ENCODE assay signal across 9 cellular contexts in the genomic region with DNA sequence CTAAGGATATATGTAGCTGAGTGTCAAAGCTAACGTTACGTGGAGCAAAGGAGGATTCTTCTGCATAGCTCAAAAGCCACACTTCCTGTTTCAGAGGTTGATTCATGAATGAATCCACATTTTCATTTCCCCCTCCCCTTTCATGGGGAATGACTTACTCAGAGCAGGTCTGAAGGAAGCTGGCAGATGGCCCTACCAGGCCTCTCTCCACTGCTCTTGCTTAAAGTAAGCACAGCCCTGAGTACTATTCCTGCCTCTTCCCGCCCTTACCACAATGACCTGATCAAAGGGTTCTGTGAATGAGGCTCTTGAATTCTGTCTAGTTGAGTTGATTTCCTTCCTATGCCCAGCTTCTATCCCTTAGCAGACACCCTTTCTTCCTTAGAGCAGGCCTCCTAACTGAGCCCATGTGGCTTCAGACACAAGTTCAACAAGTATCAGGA. TPM values are rescaled to one million over a fixed set of nuclear protein-coding genes. Genes with fewer than 3 reads are reported as not detected.
DNase-seq lines count a peak whose midpoint lies in the region; ATAC-seq lines count a peak whose summit lies in the region.
"Had no signal": no experiment of that assay in that cellular context is flagged by ENCODE, and none has a peak within 500 bp of the region (broad histone marks: within the 10 kb centered on the region; RNA-seq: fewer than 3 reads in every experiment).

No MANE protein-coding gene starts in this region.

- H3K9me3 ChIP-seq in SJCRH30 (replicated peaks): no peaks in the 10 kb centered on the region

- H3K36me3 ChIP-seq in SJCRH30: no peaks in the 10 kb centered on the region

- H3K27me3 ChIP-seq in SJCRH30: no peaks in the 10 kb centered on the region

- DNase-seq in stimulated activated CD4-positive, alpha-beta T cell treated with anti-CD3 and anti-CD28 coated beads, Interleukin-4, amount 100 ng/mL, for 24 hours: peak; percentile 23
- DNase-seq in stimulated activated CD4-positive, alpha-beta T cell treated with anti-CD3 and anti-CD28 coated beads, Interleukin-12 subunit alpha, Interleukin-12 subunit beta, amount 100 ng/mL, for 4 hours: no peak
- peak; percentile 50 to 52 for DNase-seq in SJCRH30
- peak; percentile 48 for DNase-seq in fibroblast of the conjunctiva (ENCODE audit: low read depth)
- DNase-seq in NCI-H446 (lab: John Stamatoyannopoulos, UW): no peak
- DNase-seq in left colon: no peak
- DNase-seq in HuH-7 (ENCODE audit: low spot score): no peak

- H3K4me1 ChIP-seq in SJCRH30: peaks cover 9% of the 10 kb centered on the region
- H3K4me1 ChIP-seq: parathyroid adenoma had no signal

- H3K27ac ChIP-seq in SJCRH30: no peak overlapping the region
- H3K27ac ChIP-seq: parathyroid adenoma had no signal

- ATAC-seq in left colon (no peak), HG02588 (IDR thresholded peaks at IDR 0.05; ENCODE audit: unreplicated experiment) (no peak)

- no peak overlapping the region for H3K4me3 ChIP-seq in SJCRH30

- intact Hi-C loops in left colon (cut with DNase I, micrococcal nuclease): no loop called here

RNA-seq across cellular contexts. Expression of gene IGIP, which starts 6.3 kb away (rescaled TPM):
- total RNA-seq in SJCRH30 (2014; rRNA removed; shearing (Covaris generic)): 1.5 and 1.6 TPM in 2 replicates
- 1 to 10 TPM; 8.6 to 9.3 TPM for total RNA-seq in left colon

RNA-seq across cellular contexts. Expression of gene PURA, which starts 18.1 kb away (rescaled TPM):
- 8.3 and 10.0 TPM in 2 replicates for total RNA-seq in SJCRH30 (2014; rRNA removed; shearing (Covaris generic))
- 10 to 100 TPM; 19.5 to 20.0 TPM for total RNA-seq in left colon

RNA-seq across cellular contexts. Expression of gene CYSTM1, which starts 43.0 kb away (rescaled TPM):
- total RNA-seq in SJCRH30 (2014; rRNA removed; shearing (Covaris generic)): 9.4 and 10.5 TPM in 2 replicates
- 100 to 1,000 TPM; 162 to 163 TPM for total RNA-seq in left colon

Comparison
In these comparisons a context has a peak if more than half of its experiments do, and no peak if none do; other contexts are left out.
1. DNase-seq: peak in stimulated activated CD4-positive, alpha-beta T cell treated with anti-CD3 and anti-CD28 coated beads, Interleukin-4, amount 100 ng/mL, for 24 hours (single experiment), SJCRH30 (2 of 2) and fibroblast of the conjunctiva (single experiment); none in stimulated activated CD4-positive, alpha-beta T cell treated with anti-CD3 and anti-CD28 coated beads, Interleukin-12 subunit alpha, Interleukin-12 subunit beta, amount 100 ng/mL, for 4 hours (single experiment), NCI-H446 (0 of 2), left colon (0 of 2) and HuH-7 (single experiment).
2. RNA of gene CYSTM1, which starts 43.0 kb away (total RNA-seq): 162 to 163 TPM in left colon; 9.4 to 10.5 TPM in SJCRH30; every median in the first group is over 10 times any median in the second.